9 cellular contexts compared by ENCODE assay signal in genomic region chr1:114353233-114353632, GRCh38.
DNase-seq lines count a peak whose midpoint lies in the region; ATAC-seq and TF ChIP-seq lines count a peak whose summit lies in the region.
"Had no signal": no experiment of that assay in that cellular context is flagged by ENCODE, and none has a peak within 500 bp of the region (broad histone marks: within the 10 kb centered on the region; RNA-seq: fewer than 3 reads in every experiment).

No MANE protein-coding gene starts in this region.

- peak; percentile 34 for ATAC-seq in mucosa of descending colon
- ATAC-seq in GM21360 (IDR thresholded peaks at IDR 0.05; ENCODE audit: unreplicated experiment), result no peak
- no peak for ATAC-seq in activated CD4-positive, CD25-positive, alpha-beta regulatory T cell treated with anti-CD3 and anti-CD28 coated beads, Interleukin-2, amount 50 U/mL, for 24 hours
- ATAC-seq: Panc1 had no signal

- no peaks in the 10 kb centered on the region for H3K4me1 ChIP-seq in mucosa of descending colon (ENCODE audit: low read depth)

- no peaks in the 10 kb centered on the region for H3K36me3 ChIP-seq in mucosa of descending colon (ENCODE audit: low read depth)

- DNase-seq in SIG-M5 treated with dmso at 0.1 percent for 504 hours (lab: John Stamatoyannopoulos, UW; ENCODE audit: unreplicated experiment) (peak; percentile 32), SIG-M5 (lab: John Stamatoyannopoulos, UW) (no peak), NCI-H2171 treated with DMSO at 0.1 percent for 48 hours (lab: John Stamatoyannopoulos, UW) (peak; percentile 94), choroid plexus epithelial cell (ENCODE audit: low read depth) (peak; percentile 88), mucosa of descending colon (peak; percentile 31 to 57 (median 40)), erythroblast (lab: John Stamatoyannopoulos, UW) (no peak)

- intact Hi-C loops in mucosa of descending colon (cut with DNase I, micrococcal nuclease), result no loop called here

- no peak overlapping the region for H3K4me3 ChIP-seq in choroid plexus epithelial cell (ENCODE audit: low read depth, low read length)
- H3K4me3 ChIP-seq in mucosa of descending colon, result no peak overlapping the region

- H3K9me3 ChIP-seq in mucosa of descending colon, result no peaks in the 10 kb centered on the region

- no peak for TF ChIP-seq POLR2A in erythroblast (IDR thresholded peaks at IDR 0.05; ENCODE audit: low read length)

- TF ChIP-seq CTCF in choroid plexus epithelial cell (conservative IDR thresholded peaks at IDR 0.05; ENCODE audit: low read depth, low read length) (no peak), mucosa of descending colon (IDR thresholded peaks at IDR 0.05) (no peak)

Comparison
In these comparisons a context has a peak if more than half of its experiments do, and no peak if none do; other contexts are left out.
1. DNase-seq: peak in SIG-M5 treated with dmso at 0.1 percent for 504 hours (single experiment), NCI-H2171 treated with DMSO at 0.1 percent for 48 hours (single experiment), choroid plexus epithelial cell (single experiment) and mucosa of descending colon (3 of 3); none in SIG-M5 (single experiment) and erythroblast (0 of 2).